20 cellular contexts compared by ENCODE assay signal in genomic region chr22:47073101-47073500, GRCh38.
DNase-seq lines count a peak whose midpoint lies in the region; ATAC-seq lines count a peak whose summit lies in the region.
"Had no signal": no experiment of that assay in that cellular context is flagged by ENCODE, and none has a peak within 500 bp of the region (broad histone marks: within the 10 kb centered on the region; RNA-seq: fewer than 3 reads in every experiment).

No MANE protein-coding gene starts in this region.

- no peak overlapping the region for H3K4me3 ChIP-seq in HAP-1
- H3K4me3 ChIP-seq in mesenchymal stem cell (ENCODE audit: insufficient read depth in 1 of 2, low read depth in 1 of 2, low read length in 2 of 2) = no peak overlapping the region
- H3K4me3 ChIP-seq: GM23248 had no signal

- H3K27ac Mint-ChIP-seq in effector memory CD8-positive, alpha-beta T cell = no peak overlapping the region
- H3K27ac Mint-ChIP-seq: CD4-positive, CD25-positive, alpha-beta regulatory T cell; CD8-positive, alpha-beta memory T cell; HFFc6; IgD-negative memory B cell had no signal

- no peak overlapping the region for H3K14ac ChIP-seq in mesenchymal stem cell (ENCODE audit: low read length in 2 of 2)

- no peak overlapping the region for H3K23ac ChIP-seq in mesenchymal stem cell (ENCODE audit: low read length in 2 of 2)

- no peak overlapping the region for H3K4me3 Mint-ChIP-seq in effector memory CD8-positive, alpha-beta T cell
- H3K4me3 Mint-ChIP-seq: CD4-positive, CD25-positive, alpha-beta regulatory T cell; CD8-positive, alpha-beta memory T cell; HFFc6 had no signal

- ATAC-seq in effector memory CD8-positive, alpha-beta T cell (replicated peaks) = no peak
- ATAC-seq: HCT116, HepG2 had no signal

- H3K4me2 ChIP-seq in mesenchymal stem cell (ENCODE audit: low read length, poor library complexity, severe bottlenecking) = no peak overlapping the region

- H3K18ac ChIP-seq in mesenchymal stem cell (ENCODE audit: low read depth in 1 of 2, low read length in 2 of 2) = no peak overlapping the region

- peaks cover 5% of the 10 kb centered on the region for H3K36me3 Mint-ChIP-seq in effector memory CD8-positive, alpha-beta T cell (ENCODE audit: insufficient read depth)

- in situ Hi-C loops in HAP-1 (cut with MboI; ENCODE audit: low sequenced_read_pairs) = no loop called here

- no peak overlapping the region for H3K9ac ChIP-seq in mesenchymal stem cell (ENCODE audit: low read length)
- H3K9ac ChIP-seq: GM23248 had no signal

- no peaks in the 10 kb centered on the region for H3K9me3 ChIP-seq in HAP-1
- peaks cover 41% of the 10 kb centered on the region for H3K9me3 ChIP-seq in mesenchymal stem cell (ENCODE audit: control insufficient read depth, low read length)
- H3K9me3 ChIP-seq: BE2C had no signal

- H3K4me1 Mint-ChIP-seq in effector memory CD8-positive, alpha-beta T cell (ENCODE audit: low read depth in 2 of 2) = peaks cover 16 to 21% of the 10 kb centered on the region in 2 donors

- no peak overlapping the region for H4K91ac ChIP-seq in mesenchymal stem cell (ENCODE audit: low read length)

- no peak overlapping the region for H2BK120ac ChIP-seq in mesenchymal stem cell (ENCODE audit: low read depth, low read length)

- no peak overlapping the region for H2BK5ac ChIP-seq in mesenchymal stem cell (ENCODE audit: low read depth, low read length, poor library complexity, severe bottlenecking)

- no peak overlapping the region for H3K4ac ChIP-seq in mesenchymal stem cell (ENCODE audit: low read depth in 1 of 2, low read length in 2 of 2)

- H3K27ac ChIP-seq in mesenchymal stem cell (ENCODE audit: low read length, poor library complexity, severe bottlenecking) = no peak overlapping the region
- H3K27ac ChIP-seq: GM23248 had no signal

- H3K27me3 Mint-ChIP-seq in effector memory CD8-positive, alpha-beta T cell = no peaks in the 10 kb centered on the region
- H3K27me3 Mint-ChIP-seq: CD4-positive, CD25-positive, alpha-beta regulatory T cell; CD8-positive, alpha-beta memory T cell; IgD-negative memory B cell had no signal

- H3K79me1 ChIP-seq in mesenchymal stem cell (replicated peaks; ENCODE audit: low read length, poor library complexity, severe bottlenecking) = peaks cover 30% of the 10 kb centered on the region

- no peaks in the 10 kb centered on the region for H3K9me3 Mint-ChIP-seq in effector memory CD8-positive, alpha-beta T cell

- DNase-seq in Ammon's horn (ENCODE audit: low spot score) = peak; percentile 33
- DNase-seq in HAP-1 (ENCODE audit: low spot score in 2 of 2) = peak; percentile 47
- DNase-seq in foreskin melanocyte = peak; percentile 88
- peak; percentile 27 for DNase-seq in midbrain (lab: John Stamatoyannopoulos, UW)
- no peak for DNase-seq in AG08396 (ENCODE audit: low spot score)
- DNase-seq in effector memory CD8-positive, alpha-beta T cell = no peak
- DNase-seq in mesenchymal stem cell = no peak
- DNase-seq in HT-29 (ENCODE audit: low spot score) = no peak
- DNase-seq: 8988T; BE2C; CD4-positive, CD25-positive, alpha-beta regulatory T cell; CD8-positive, alpha-beta memory T cell; DMS153; DMS79; GDM1; GM23248; HFFc6 had no signal

- H4K8ac ChIP-seq in mesenchymal stem cell (ENCODE audit: low read length) = no peak overlapping the region

- no peak overlapping the region for H2BK12ac ChIP-seq in mesenchymal stem cell (ENCODE audit: low read length in 2 of 2)

- H3K4me1 ChIP-seq in HAP-1 = peaks cover 24% of the 10 kb centered on the region
- peaks cover 4% of the 10 kb centered on the region for H3K4me1 ChIP-seq in mesenchymal stem cell (ENCODE audit: control insufficient read depth, insufficient read depth, low read depth, low read length)
- H3K4me1 ChIP-seq: BE2C had no signal

- H2AK5ac ChIP-seq in mesenchymal stem cell (ENCODE audit: low read length, severe bottlenecking) = no peak overlapping the region

- no peak overlapping the region for H2BK15ac ChIP-seq in mesenchymal stem cell (ENCODE audit: low read depth, poor library complexity, severe bottlenecking)

- H3K27me3 ChIP-seq in HAP-1 (ENCODE audit: low read depth) (no peaks in the 10 kb centered on the region), mesenchymal stem cell (ENCODE audit: control insufficient read depth in 1 of 2, insufficient read depth in 1 of 2, low read length in 2 of 2) (no peaks in the 10 kb centered on the region)
- H3K27me3 ChIP-seq: BE2C had no signal

- no peak overlapping the region for H2AFZ ChIP-seq in mesenchymal stem cell (ENCODE audit: low read depth, low read length)
- H2AFZ ChIP-seq: GM23248 had no signal

- H3K36me3 ChIP-seq in HAP-1 (replicated peaks) (no peaks in the 10 kb centered on the region), mesenchymal stem cell (ENCODE audit: control insufficient read depth in 1 of 2, insufficient read depth in 2 of 2, low read depth in 1 of 2, low read length in 2 of 2) (peaks cover 4 to 17% of the 10 kb centered on the region in 2 experiments)
- H3K36me3 ChIP-seq: BE2C had no signal

- WGBS in mesenchymal stem cell = 99% methylated on average over 7 of the region's 8 CpGs

Comparison
In these comparisons a context has a peak if more than half of its experiments do, and no peak if none do; other contexts are left out.
1. DNase-seq: peak in Ammon's horn (single experiment), HAP-1 (2 of 2), foreskin melanocyte (single experiment) and midbrain (single experiment); none in AG08396 (single experiment), effector memory CD8-positive, alpha-beta T cell (0 of 3), mesenchymal stem cell (single experiment) and HT-29 (single experiment).